ENCODE assay signal across 10 cellular contexts in the genomic region with DNA sequence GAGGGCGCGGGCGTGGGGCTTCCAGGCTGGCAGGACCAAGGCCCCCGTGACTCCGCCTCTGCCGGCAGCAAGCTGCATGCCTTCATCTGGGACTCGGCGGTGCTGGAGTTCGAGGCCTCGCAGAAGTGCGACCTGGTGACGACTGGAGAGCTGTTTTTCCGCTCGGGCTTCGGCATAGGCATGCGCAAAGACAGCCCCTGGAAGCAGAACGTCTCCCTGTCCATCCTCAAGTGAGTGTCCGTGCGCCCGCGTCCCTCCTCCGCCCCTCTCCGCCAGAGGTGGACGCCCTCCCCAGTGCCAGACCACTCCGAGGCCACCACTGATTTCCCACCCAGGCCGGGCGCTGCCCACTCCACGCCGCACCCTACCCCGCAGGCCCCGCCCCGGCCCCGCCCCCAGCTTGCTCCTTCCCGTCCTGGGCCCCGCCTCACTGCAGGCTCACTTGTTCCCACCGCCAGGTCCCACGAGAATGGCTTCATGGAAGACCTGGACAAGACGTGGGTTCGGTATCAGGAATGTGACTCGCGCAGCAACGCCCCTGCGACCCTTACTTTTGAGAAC. TPM values are rescaled to one million over a fixed set of nuclear protein-coding genes. Genes with fewer than 3 reads are reported as not detected.
DNase-seq lines count a peak whose midpoint lies in the region; ATAC-seq, FAIRE-seq and TF ChIP-seq lines count a peak whose summit lies in the region.
"Had no signal": no experiment of that assay in that cellular context is flagged by ENCODE, and none has a peak within 500 bp of the region (broad histone marks: within the 10 kb centered on the region; RNA-seq: fewer than 3 reads in every experiment).

No MANE protein-coding gene starts in this region.

- H3K36me3 Mint-ChIP-seq in astrocyte (ENCODE audit: low read depth, unreplicated experiment) = no peaks in the 10 kb centered on the region

- H3K9me3 ChIP-seq in GM23248 (ENCODE audit: low read depth) (no peaks in the 10 kb centered on the region), astrocyte (ENCODE audit: insufficient read depth, low read depth, low read length) (no peaks in the 10 kb centered on the region)

- in situ Hi-C loops in GM23248 (cut with MboI) = no loop called here
- in situ Hi-C loops in GM13976 (cut with MboI; ENCODE audit: low sequenced_read_pairs, unreplicated experiment) = no loop called here

- H3K27ac ChIP-seq in GM23248 (no peak overlapping the region), astrocyte (ENCODE audit: low read depth, low read length) (no peak overlapping the region), skin epidermis (peak overlapping the region in 1 of 21 experiments; percentile 26)

- H3K4me1 ChIP-seq in GM23248 (ENCODE audit: insufficient read depth) (no peaks in the 10 kb centered on the region), astrocyte (ENCODE audit: insufficient read depth, low read length) (peaks cover 4% of the 10 kb centered on the region)

- H3K4me1 Mint-ChIP-seq in astrocyte (ENCODE audit: low read depth, unreplicated experiment) = peaks cover 2% of the 10 kb centered on the region

- intact Hi-C loops in head of caudate nucleus (cut with DNase I) = no loop called here

- 10 to 13% methylated on average over 22 to 43 of the region's 43 CpGs for WGBS in GM23248 (ENCODE audit: low coverage in 1 of 2, low lambda C conversion rate in 2 of 2, missing lambda C conversion rate in 2 of 2), 2 experiments

- H3K4me3 Mint-ChIP-seq in astrocyte (ENCODE audit: unreplicated experiment) = peak overlapping the region; percentile 50

- H3K27ac Mint-ChIP-seq in astrocyte (ENCODE audit: unreplicated experiment) = no peak overlapping the region

- FAIRE-seq in astrocyte (lab: Jason Lieb, UNC) = no peak

- no peak for ATAC-seq in GM21825 (IDR thresholded peaks at IDR 0.05; ENCODE audit: unreplicated experiment)
- ATAC-seq in HG03378 (IDR thresholded peaks at IDR 0.05; ENCODE audit: unreplicated experiment) = no peak

- H3K9me3 Mint-ChIP-seq in astrocyte (ENCODE audit: unreplicated experiment) = no peaks in the 10 kb centered on the region

- H3K27me3 Mint-ChIP-seq in astrocyte (ENCODE audit: low read depth, unreplicated experiment) = peaks cover 56% of the 10 kb centered on the region

- H3K36me3 ChIP-seq in GM23248 (ENCODE audit: low read depth) = no peaks in the 10 kb centered on the region
- H3K36me3 ChIP-seq in astrocyte (ENCODE audit: insufficient read depth, low read length) = no peaks in the 10 kb centered on the region

- H3K9me2 ChIP-seq in GM23248 (ENCODE audit: insufficient read depth) = no peaks in the 10 kb centered on the region

- TF ChIP-seq CTCF in astrocyte (IDR thresholded peaks at IDR 0.05; ENCODE audit: insufficient read depth, low read depth, low read length) = no peak
- TF ChIP-seq CTCF in GM13976 (IDR thresholded peaks at IDR 0.05; ENCODE audit: borderline replicate concordance, control extremely low read depth, extremely low read depth, insufficient read depth, missing control alignments) = no peak

- H3K4me2 ChIP-seq in GM23248 (ENCODE audit: unreplicated experiment) (peak overlapping the region; percentile 70), astrocyte (ENCODE audit: low read length) (peak overlapping the region; percentile 57)

- H4K20me1 ChIP-seq in GM23248 (ENCODE audit: insufficient read depth) (no peaks in the 10 kb centered on the region), astrocyte (ENCODE audit: insufficient read depth, low read length) (no peaks in the 10 kb centered on the region)

- H3K9ac ChIP-seq in GM23248 = no peak overlapping the region
- H3K9ac ChIP-seq in astrocyte (ENCODE audit: low read length) = no peak overlapping the region

- H2AFZ ChIP-seq in GM23248 (peak overlapping the region; percentile 52), astrocyte (ENCODE audit: low read depth, low read length) (peak overlapping the region; percentile 56)

- DNase-seq in GM23248 (peak; percentile 53), astrocyte (ENCODE audit: low read depth) (no peak), GM13976 (ENCODE audit: low spot score) (no peak), head of caudate nucleus (no peak)
- DNase-seq: activated CD8-positive, alpha-beta memory T cell treated with anti-CD3 and anti-CD28 coated beads for 24 hours had no signal

- no peaks in the 10 kb centered on the region for H3F3A ChIP-seq in GM23248 (ENCODE audit: insufficient read depth)

- H3K4me3 ChIP-seq in GM23248 = peak overlapping the region; percentile 50
- no peak overlapping the region for H3K4me3 ChIP-seq in astrocyte (ENCODE audit: insufficient read depth, low read depth, low read length)
- H3K4me3 ChIP-seq in iPS-11a (ENCODE audit: low read depth, low read length) = peak overlapping the region; percentile 4
- H3K4me3 ChIP-seq in skin epidermis = peak overlapping the region in 5 of 7 experiments; percentile 4 to 21 (median 9)

- no peaks in the 10 kb centered on the region for H3K79me2 ChIP-seq in GM23248 (ENCODE audit: insufficient read depth)
- no peaks in the 10 kb centered on the region for H3K79me2 ChIP-seq in astrocyte (ENCODE audit: insufficient read depth, low read length)

- H3K27me3 ChIP-seq in GM23248 (replicated peaks; ENCODE audit: insufficient read depth) = peaks cover 58% of the 10 kb centered on the region
- peaks cover 38% of the 10 kb centered on the region for H3K27me3 ChIP-seq in astrocyte (ENCODE audit: insufficient read depth, low read length)

RNA-seq across cellular contexts. Expression of a gene that starts 6.7 kb away (rescaled TPM):
- total RNA-seq in GM23248 (2014; rRNA removed; shearing (Covaris generic)) = not detected in 2 replicates
- polyA plus RNA-seq in GM23248 (2016; fragmentation: Nextera tagmentation; extraction: Ambion mirVana) = not detected in 2 replicates
- not detected in 2 replicates for total RNA-seq in astrocyte
- total RNA-seq: dermis microvascular lymphatic vessel endothelial cell had no signal

RNA-seq across cellular contexts. Expression of a gene that starts 8.7 kb away (rescaled TPM):
- total RNA-seq in GM23248 (2014; rRNA removed; shearing (Covaris generic)) = not detected in 2 replicates
- polyA plus RNA-seq in GM23248 (2016; fragmentation: Nextera tagmentation; extraction: Ambion mirVana) = not detected in 2 replicates
- not detected in 2 replicates for total RNA-seq in astrocyte
- total RNA-seq: dermis microvascular lymphatic vessel endothelial cell had no signal

RNA-seq across cellular contexts. Expression of a gene that starts 24.2 kb away (rescaled TPM):
- total RNA-seq in GM23248 (2014; rRNA removed; shearing (Covaris generic)) = 0.76 TPM in 1 of 2 replicates, not detected in the other
- polyA plus RNA-seq in GM23248 (2016; fragmentation: Nextera tagmentation; extraction: Ambion mirVana) = 0.15 TPM in 1 of 2 replicates, not detected in the other
- 0.18 TPM in 1 of 2 replicates, not detected in the other for total RNA-seq in astrocyte
- total RNA-seq: dermis microvascular lymphatic vessel endothelial cell had no signal

RNA-seq across cellular contexts. Expression of a gene that starts 25.2 kb away (rescaled TPM):
- 24.0 and 28.8 TPM in 2 replicates for total RNA-seq in GM23248 (2014; rRNA removed; shearing (Covaris generic))
- polyA plus RNA-seq in GM23248 (2016; fragmentation: Nextera tagmentation; extraction: Ambion mirVana) = 12.0 and 13.6 TPM in 2 replicates
- total RNA-seq in astrocyte = 39.2 and 39.7 TPM in 2 replicates

RNA-seq across cellular contexts. Expression of a gene that starts 25.3 kb away (rescaled TPM):
- total RNA-seq in GM23248 (2014; rRNA removed; shearing (Covaris generic)) = 73.1 and 105 TPM in 2 replicates
- polyA plus RNA-seq in GM23248 (2016; fragmentation: Nextera tagmentation; extraction: Ambion mirVana) = 93.1 and 100 TPM in 2 replicates
- total RNA-seq in astrocyte = 49.1 and 52.7 TPM in 2 replicates
